In genomic region chr12:121214171-121214777, GRCh38 we compare ENCODE assay signal across 2 cellular contexts.
TF ChIP-seq lines count a peak whose summit lies in the region.

No MANE protein-coding gene starts in this region.

TF ChIP-seq in endothelial cell of umbilical vein, 7 proteins besides CTCF, POLR2A, EP300 and RAD21:
- TF ChIP-seq EZH2 (IDR thresholded peaks at IDR 0.05; ENCODE audit: borderline replicate concordance, low read depth, low read length, severe bottlenecking) (no peak), MYC (IDR thresholded peaks at IDR 0.05; ENCODE audit: low read depth, low read length) (no peak), JUN (IDR thresholded peaks at IDR 0.05; ENCODE audit: borderline replicate concordance, insufficient read depth, insufficient read length, low read depth) (no peak), GATA2 (IDR thresholded peaks at IDR 0.05; ENCODE audit: insufficient read depth, insufficient read length, low read depth, low read length) (no peak), FOS (IDR thresholded peaks at IDR 0.05; ENCODE audit: borderline replicate concordance, insufficient read depth, low read length) (no peak), MAX (IDR thresholded peaks at IDR 0.05; ENCODE audit: insufficient read depth, insufficient read length) (no peak), POLR2AphosphoS5 (IDR thresholded peaks at IDR 0.05; ENCODE audit: insufficient read depth, low read depth, low read length) (no peak)

TF ChIP-seq in GM23338, 12 proteins besides CTCF, POLR2A, EP300 and RAD21:
- TF ChIP-seq ZNF462 (CRISPR knock-in tag; IDR thresholded peaks at IDR 0.05): no peak
- no peak for TF ChIP-seq ZNF114 (CRISPR knock-in tag; IDR thresholded peaks at IDR 0.05)
- TF ChIP-seq JUNB (IDR thresholded peaks at IDR 0.05; ENCODE audit: unreplicated experiment): no peak
- TF ChIP-seq ETS1 (IDR thresholded peaks at IDR 0.05): no peak
- TF ChIP-seq POLR2AphosphoS5 (IDR thresholded peaks at IDR 0.05; ENCODE audit: low read depth): no peak
- TF ChIP-seq CREB1 (CRISPR knock-in tag; IDR thresholded peaks at IDR 0.05; ENCODE audit: low read depth): no peak
- TF ChIP-seq ZNF331 (CRISPR knock-in tag; IDR thresholded peaks at IDR 0.05; ENCODE audit: low read depth): no peak
- no peak for TF ChIP-seq EZH2 (IDR thresholded peaks at IDR 0.05; ENCODE audit: low read depth, unreplicated experiment)
- TF ChIP-seq STAT1 (IDR thresholded peaks at IDR 0.05; ENCODE audit: unreplicated experiment): no peak
- TF ChIP-seq REST (IDR thresholded peaks at IDR 0.05; ENCODE audit: unreplicated experiment): no peak
- TF ChIP-seq EZH2phosphoT487 (IDR thresholded peaks at IDR 0.05; ENCODE audit: unreplicated experiment): no peak
- TF ChIP-seq NANOG (IDR thresholded peaks at IDR 0.05; ENCODE audit: borderline replicate concordance): no peak
